Comparison of ENCODE assay signal across 13 cellular contexts in genomic region chr2:197576631-197577030, GRCh38.
DNase-seq lines count a peak whose midpoint lies in the region; ATAC-seq, FAIRE-seq and TF ChIP-seq lines count a peak whose summit lies in the region.
"Had no signal": no experiment of that assay in that cellular context is flagged by ENCODE, and none has a peak within 500 bp of the region (broad histone marks: within the 10 kb centered on the region; RNA-seq: fewer than 3 reads in every experiment).

No MANE protein-coding gene starts in this region.

- TF ChIP-seq CTCF in A673 (conservative IDR thresholded peaks at IDR 0.05; ENCODE audit: low read depth, low read length) (no peak), epithelial cell of esophagus (IDR thresholded peaks at IDR 0.05; ENCODE audit: insufficient read depth, low read depth, low read length, missing control alignments) (no peak), HepG2 (CRISPR knock-in tag; IDR thresholded peaks at IDR 0.05) (no peak), glutamatergic neuron (IDR thresholded peaks at IDR 0.05; ENCODE audit: partially characterized antibody, unreplicated experiment) (no peak)

- H3K9ac ChIP-seq in HepG2 (ENCODE audit: insufficient read depth, low read depth, low read length), result no peak overlapping the region

- H3K4me1 ChIP-seq in A673 (ENCODE audit: insufficient read depth, low read length, poor library complexity, severe bottlenecking) (no peaks in the 10 kb centered on the region), HepG2 (ENCODE audit: insufficient read depth, low read length) (peaks cover 20% of the 10 kb centered on the region)

- no peaks in the 10 kb centered on the region for H3K36me3 ChIP-seq in A673 (ENCODE audit: insufficient read depth, low read length, poor library complexity, severe bottlenecking)
- H3K36me3 ChIP-seq in HepG2 (replicated peaks in 1 of 2; ENCODE audit: control insufficient read depth in 1 of 2, insufficient read depth in 2 of 2, low read length in 2 of 2), result no peaks in the 10 kb centered on the region

- TF ChIP-seq EP300 in HepG2 (IDR thresholded peaks at IDR 0.05; ENCODE audit: low read depth in 2 of 2, low read length in 2 of 2) (no peak), HepG2 (CRISPR knock-in tag; IDR thresholded peaks at IDR 0.05; ENCODE audit: borderline replicate concordance) (no peak)

- WGBS in HepG2 (ENCODE audit: low lambda C conversion rate), result under 1% methylated on average over 3 of the region's 3 CpGs

- CTCF ChIA-PET in A673 (lab: Charles Lee), result no interaction called here
- CTCF ChIA-PET in HepG2 (lab: Yijun Ruan, JAX; ENCODE audit: low intra/inter-chr PET ratio, low total read pairs), result no interaction called here

- H3K27me3 ChIP-seq in A673 (replicated peaks; ENCODE audit: insufficient read depth, low read depth, low read length, poor library complexity) (no peaks in the 10 kb centered on the region), HepG2 (ENCODE audit: control insufficient read depth in 1 of 2, insufficient read depth in 2 of 2, low read length in 2 of 2) (peaks cover 0 to 28% of the 10 kb centered on the region in 2 experiments; a peak in 3 of 5 replicates)

- intact Hi-C loops in A673 (cut with micrococcal nuclease; ENCODE audit: unreplicated experiment), result no loop called here
- intact Hi-C loops in HepG2 (cut with micrococcal nuclease; ENCODE audit: unreplicated experiment), result no loop called here

- in situ Hi-C loops in HepG2 (cut with HindIII; ENCODE audit: extremely low pct_ligation_motif_present, low pct_unique_long_range_greater_than_20kb), result no loop called here

- H3K27ac ChIP-seq in A673 (ENCODE audit: low read depth, low read length, poor library complexity, severe bottlenecking) (no peak overlapping the region), HepG2 (ENCODE audit: extremely low read length, insufficient read depth, low read length) (no peak overlapping the region)

- no peak overlapping the region for H3K27ac Mint-ChIP-seq in glutamatergic neuron (ENCODE audit: unreplicated experiment)
- H3K27ac Mint-ChIP-seq: activated CD8-positive, alpha-beta T cell treated with anti-CD3 and anti-CD28 coated beads for 36 hours; mesothelial cell of epicardium; T-helper 2 cell treated with Interferon-gamma antibody and Interleukin-4, amounts not matched to agents 5 μg/mL and 100 μg/mL, for 36 hours had no signal

- peak; percentile 38; the same call in 2 of the 3 replicates for ATAC-seq in HepG2
- ATAC-seq: activated CD8-positive, alpha-beta T cell treated with anti-CD3 and anti-CD28 coated beads for 36 hours had no signal

- no peak overlapping the region for H3K4me3 Mint-ChIP-seq in glutamatergic neuron (ENCODE audit: unreplicated experiment)
- H3K4me3 Mint-ChIP-seq: activated CD8-positive, alpha-beta T cell treated with anti-CD3 and anti-CD28 coated beads for 36 hours; mesothelial cell of epicardium; T-helper 2 cell treated with Interferon-gamma antibody and Interleukin-4, amounts not matched to agents 5 μg/mL and 100 μg/mL, for 36 hours had no signal

- no peak for FAIRE-seq in HepG2 (lab: Jason Lieb, UNC)

- H3K79me2 ChIP-seq in HepG2 (ENCODE audit: insufficient read depth, low read length), result no peaks in the 10 kb centered on the region

- peaks cover 10% of the 10 kb centered on the region for H3K9me3 Mint-ChIP-seq in glutamatergic neuron (ENCODE audit: unreplicated experiment)

- peaks cover 20% of the 10 kb centered on the region for H3K36me3 Mint-ChIP-seq in glutamatergic neuron (ENCODE audit: unreplicated experiment)

- DNase-seq in A673 (ENCODE audit: low spot score), result peak; percentile 25
- peak; percentile 86 for DNase-seq in NCI-H226
- DNase-seq in epithelial cell of esophagus (ENCODE audit: low read depth), result peak; percentile 18
- DNase-seq in HepG2 (ENCODE audit: low spot score), result peak; percentile 18
- DNase-seq in iPS-NIHi7 (ENCODE audit: extremely low spot score), result no peak
- DNase-seq in ureter (ENCODE audit: low spot score), result no peak
- DNase-seq in glutamatergic neuron, result no peak
- DNase-seq in NCI-H1092 treated with DMSO at 0.1 percent for 48 hours (lab: John Stamatoyannopoulos, UW), result no peak
- DNase-seq: ACHN; activated CD8-positive, alpha-beta T cell treated with anti-CD3 and anti-CD28 coated beads for 36 hours; DMS79 treated with DMSO at 0.1 percent for 48 hours had no signal

- H3K27me3 Mint-ChIP-seq in glutamatergic neuron (ENCODE audit: unreplicated experiment), result peaks cover 1% of the 10 kb centered on the region
- H3K27me3 Mint-ChIP-seq: activated CD8-positive, alpha-beta T cell treated with anti-CD3 and anti-CD28 coated beads for 36 hours had no signal

- H3K9me3 ChIP-seq in A673 (ENCODE audit: low read depth, low read length, poor library complexity, severe bottlenecking) (no peaks in the 10 kb centered on the region), HepG2 (ENCODE audit: low read length) (peaks cover 26% of the 10 kb centered on the region)

- BruUV-seq in A673 (replicated peaks; lab: Mats Ljungman, UMichigan), result no TSS peak
- BruUV-seq in HepG2 (replicated peaks; lab: Mats Ljungman, UMichigan), result no TSS peak

- H2AFZ ChIP-seq in HepG2 (ENCODE audit: low read length), result no peak overlapping the region

- no peak for TF ChIP-seq RAD21 in HepG2 (CRISPR knock-in tag; IDR thresholded peaks at IDR 0.05)

- POLR2A ChIA-PET in A673 (lab: Charles Lee; ENCODE audit: low non-redundant PET) (no interaction called here), HepG2 (lab: Yijun Ruan, JAX) (interaction anchor here (0.6 to 1.6 kb wide), 4 partner anchors 56 to 142 kb away, joined by 3 to 7 read pairs (median 3); partner anchors contain the start of genes HSPD1, HSPE1 and SF3B1)

- no peak overlapping the region for H3K4me2 ChIP-seq in HepG2 (ENCODE audit: low read depth, low read length)

- H3K4me1 Mint-ChIP-seq in glutamatergic neuron (ENCODE audit: low read depth, unreplicated experiment), result peaks cover 5% of the 10 kb centered on the region
- H3K4me1 Mint-ChIP-seq: mesothelial cell of epicardium had no signal

- no peaks in the 10 kb centered on the region for H4K20me1 ChIP-seq in HepG2 (ENCODE audit: insufficient read depth, low read length)

- no peak overlapping the region for H3K4me3 ChIP-seq in A673 (ENCODE audit: low read depth, low read length, poor library complexity, severe bottlenecking)
- H3K4me3 ChIP-seq in epithelial cell of esophagus (ENCODE audit: low read length), result no peak overlapping the region
- no peak overlapping the region for H3K4me3 ChIP-seq in HepG2 (replicated peaks in 1 of 3; ENCODE audit: insufficient read depth in 1 of 3, low read depth in 2 of 3, low read length in 3 of 3)

- TF ChIP-seq POLR2A in HepG2 (IDR thresholded peaks at IDR 0.05; ENCODE audit: insufficient read depth in 1 of 2, low read depth in 2 of 2, low read length in 2 of 2), result no peak

TF ChIP-seq in HepG2, 621 proteins besides CTCF, POLR2A, EP300 and RAD21:
- no peak for TF ChIP-seq JDP2 (CRISPR knock-in tag; IDR thresholded peaks at IDR 0.05; ENCODE audit: borderline replicate concordance)
- no peak for TF ChIP-seq ZBED4 (CRISPR knock-in tag; IDR thresholded peaks at IDR 0.05; ENCODE audit: borderline replicate concordance)
- TF ChIP-seq HMGXB4 (CRISPR knock-in tag; IDR thresholded peaks at IDR 0.05; ENCODE audit: borderline replicate concordance in 1 of 2, low read depth in 1 of 2), result no peak
- no peak for TF ChIP-seq GZF1 (CRISPR knock-in tag; IDR thresholded peaks at IDR 0.05)

Comparison
In these comparisons a context has a peak if more than half of its experiments do, and no peak if none do; other contexts are left out.
1. DNase-seq: peak in A673 (single experiment), NCI-H226 (single experiment), epithelial cell of esophagus (single experiment) and HepG2 (single experiment); none in iPS-NIHi7 (single experiment), ureter (single experiment), glutamatergic neuron (single experiment) and NCI-H1092 treated with DMSO at 0.1 percent for 48 hours (single experiment).